8 cellular contexts compared by ENCODE assay signal in genomic region chr7:74174606-74175082, GRCh38. TPM values are rescaled to one million over a fixed set of nuclear protein-coding genes. Genes with fewer than 3 reads are reported as not detected.
DNase-seq lines count a peak whose midpoint lies in the region; ATAC-seq and TF ChIP-seq lines count a peak whose summit lies in the region.

No MANE protein-coding gene starts in this region.

- TF ChIP-seq EP300 in suprapubic skin (IDR thresholded peaks at IDR 0.05): no peak

- DNase-seq in GM03348 (ENCODE audit: low spot score) (peak; percentile 61), LNCaP clone FGC (ENCODE audit: low read depth) (no peak), myocyte (ENCODE audit: low read depth) (peak; percentile 65), suprapubic skin (ENCODE audit: low spot score in 2 of 2) (peak; percentile 78 to 81), GF-D8 (lab: John Stamatoyannopoulos, UW) (no peak)
- peak; percentile 52 for DNase-seq in activated CD8-positive, alpha-beta T cell treated with anti-CD3 and anti-CD28 coated beads, Interleukin-2, amount 10 ng/mL, durations not matched to agents 7 days and 5 days

- peak overlapping the region; percentile 87 for H3K4me3 Mint-ChIP-seq in activated CD8-positive, alpha-beta T cell treated with anti-CD3 and anti-CD28 coated beads, Interleukin-2, amount 10 ng/mL, durations not matched to agents 7 days and 5 days

- H3K4me1 Mint-ChIP-seq in activated CD8-positive, alpha-beta T cell treated with anti-CD3 and anti-CD28 coated beads, Interleukin-2, amount 10 ng/mL, durations not matched to agents 7 days and 5 days (ENCODE audit: low read depth): peaks cover 38% of the 10 kb centered on the region

- ATAC-seq in GM21786 (IDR thresholded peaks at IDR 0.05; ENCODE audit: unreplicated experiment) (peak; percentile 20), esophagus mucosa (peak; percentile 45)
- ATAC-seq in activated CD8-positive, alpha-beta T cell treated with anti-CD3 and anti-CD28 coated beads, Interleukin-2, amount 10 ng/mL, durations not matched to agents 7 days and 5 days: peak; percentile 60

- no peaks in the 10 kb centered on the region for H3K36me3 ChIP-seq in suprapubic skin

- TF ChIP-seq POLR2A in suprapubic skin (IDR thresholded peaks at IDR 0.05): no peak

- CTCF ChIA-PET in activated CD8-positive, alpha-beta T cell treated with anti-CD3 and anti-CD28 coated beads, Interleukin-2, amount 10 ng/mL, durations not matched to agents 7 days and 5 days (lab: Charles Lee): interaction anchor here (0.5 to 8.9 kb wide), 8 partner anchors 9 to 320 kb away, joined by 3 to 51 read pairs (median 4); partner anchors contain the start of gene LAT2

- H3K27ac Mint-ChIP-seq in activated CD8-positive, alpha-beta T cell treated with anti-CD3 and anti-CD28 coated beads, Interleukin-2, amount 10 ng/mL, durations not matched to agents 7 days and 5 days: peak overlapping the region; percentile 88

- no peaks in the 10 kb centered on the region for H3K27me3 ChIP-seq in suprapubic skin

- H3K27ac ChIP-seq in suprapubic skin: peak overlapping the region; percentile 94

- peak overlapping the region; percentile 94 for H3K4me3 ChIP-seq in LNCaP clone FGC (ENCODE audit: low read depth, low read length)
- H3K4me3 ChIP-seq in suprapubic skin: peak overlapping the region; percentile 98

- peaks cover 65% of the 10 kb centered on the region for H3K4me1 ChIP-seq in suprapubic skin

- POLR2A ChIA-PET in activated CD8-positive, alpha-beta T cell treated with anti-CD3 and anti-CD28 coated beads, Interleukin-2, amount 10 ng/mL, durations not matched to agents 7 days and 5 days (lab: Charles Lee): interaction anchor here (0.7 to 2.7 kb wide), 10 partner anchors 9 to 109 kb away, joined by 3 to 26 read pairs (median 6); partner anchors contain the start of gene LIMK1

- under 1% methylated on average over 24 of the region's 43 CpGs for WGBS in suprapubic skin

- no peaks in the 10 kb centered on the region for H3K27me3 Mint-ChIP-seq in activated CD8-positive, alpha-beta T cell treated with anti-CD3 and anti-CD28 coated beads, Interleukin-2, amount 10 ng/mL, durations not matched to agents 7 days and 5 days (ENCODE audit: low read depth)

- H3K36me3 Mint-ChIP-seq in activated CD8-positive, alpha-beta T cell treated with anti-CD3 and anti-CD28 coated beads, Interleukin-2, amount 10 ng/mL, durations not matched to agents 7 days and 5 days (ENCODE audit: low read depth): peaks cover 29% of the 10 kb centered on the region

- TF ChIP-seq CTCF in LNCaP clone FGC (IDR thresholded peaks at IDR 0.05; ENCODE audit: control insufficient read depth, extremely low read depth, insufficient read depth) (no peak), suprapubic skin (IDR thresholded peaks at IDR 0.05) (no peak)

- H3K9me3 ChIP-seq in suprapubic skin: no peaks in the 10 kb centered on the region

- no peaks in the 10 kb centered on the region for H3K9me3 Mint-ChIP-seq in activated CD8-positive, alpha-beta T cell treated with anti-CD3 and anti-CD28 coated beads, Interleukin-2, amount 10 ng/mL, durations not matched to agents 7 days and 5 days (ENCODE audit: insufficient read depth)

RNA-seq across cellular contexts. Expression of gene EIF4H, which starts 0.5 kb away (rescaled TPM):
- 100 to 1,000 TPM; 287 to 302 TPM for total RNA-seq in activated CD8-positive, alpha-beta T cell treated with anti-CD3 and anti-CD28 coated beads, Interleukin-2, amount 10 ng/mL, durations not matched to agents 7 days and 5 days
- 235 TPM for total RNA-seq in esophagus mucosa
- 304 and 308 TPM in 2 replicates for total RNA-seq in myocyte
- polyA plus RNA-seq in myocyte (2012): 270 TPM
- 100 to 1,000 TPM; 201 to 289 (median 243) TPM for total RNA-seq in suprapubic skin

RNA-seq across cellular contexts. Expression of gene LAT2, which starts 35.2 kb away (rescaled TPM):
- total RNA-seq in activated CD8-positive, alpha-beta T cell treated with anti-CD3 and anti-CD28 coated beads, Interleukin-2, amount 10 ng/mL, durations not matched to agents 7 days and 5 days: 10 to 100 TPM; 31.7 to 31.8 TPM
- total RNA-seq in esophagus mucosa: 1.2 TPM
- 0.78 and 1.2 TPM in 2 replicates for total RNA-seq in myocyte
- 0.83 TPM for polyA plus RNA-seq in myocyte (2012)
- 1 to 10 TPM in 3 of 4 donors, under 1 TPM in 1; 0.57 to 4.3 (median 1.6) TPM for total RNA-seq in suprapubic skin

Comparison
In these comparisons a context has a peak if more than half of its experiments do, and no peak if none do; other contexts are left out.
1. DNase-seq: peak in GM03348 (single experiment), activated CD8-positive, alpha-beta T cell treated with anti-CD3 and anti-CD28 coated beads, Interleukin-2, amount 10 ng/mL, durations not matched to agents 7 days and 5 days (single experiment), myocyte (single experiment) and suprapubic skin (2 of 2); none in LNCaP clone FGC (single experiment) and GF-D8 (single experiment).
2. RNA of gene LAT2, which starts 35.2 kb away (total RNA-seq): 31.7 to 31.8 TPM in activated CD8-positive, alpha-beta T cell treated with anti-CD3 and anti-CD28 coated beads, Interleukin-2, amount 10 ng/mL, durations not matched to agents 7 days and 5 days; 0.57 to 4.3 TPM in suprapubic skin, 1.2 TPM in esophagus mucosa (single experiment) and 0.78 to 1.2 TPM in myocyte; every median in the first group is over 4 times any median in the second.
3. Peak in every context shown above with its lines, with median percentiles within 50 percentile points of each other: ATAC-seq.